Comparison of ENCODE assay signal across 8 cellular contexts in genomic region chr3:158801200-158801599, GRCh38. TPM values are rescaled to one million over a fixed set of nuclear protein-coding genes. Genes with fewer than 3 reads are reported as not detected.
DNase-seq lines count a peak whose midpoint lies in the region; ATAC-seq and TF ChIP-seq lines count a peak whose summit lies in the region.

No MANE protein-coding gene starts in this region.

- BruUV-seq in Panc1 (replicated peaks; lab: Mats Ljungman, UMichigan) = no TSS peak

- no peaks in the 10 kb centered on the region for H3K27me3 ChIP-seq in Panc1 (ENCODE audit: control insufficient read depth, insufficient read depth, low read length)
- no peaks in the 10 kb centered on the region for H3K27me3 ChIP-seq in naive thymus-derived CD4-positive, alpha-beta T cell (ENCODE audit: control insufficient read depth in 2 of 2, insufficient read depth in 2 of 2, low read length in 2 of 2)

- peak overlapping the region; percentile 58 to 98 (median 91) for H3K27ac Mint-ChIP-seq in naive thymus-derived CD4-positive, alpha-beta T cell

- H3K4me1 ChIP-seq in Panc1 (ENCODE audit: control insufficient read depth, insufficient read depth, low read length) = peaks cover 26% of the 10 kb centered on the region
- H3K4me1 ChIP-seq in naive thymus-derived CD4-positive, alpha-beta T cell (ENCODE audit: control insufficient read depth in 2 of 2, insufficient read depth in 2 of 2, low read length in 2 of 2) = peaks cover 9 to 11% of the 10 kb centered on the region in 2 donors

- H3K4me3 ChIP-seq in GM08714 (ENCODE audit: low read length) (peak overlapping the region; percentile 69; the same call in 1 of the 2 replicates), Panc1 (ENCODE audit: low read depth in 2 of 2, low read length in 2 of 2) (peak overlapping the region; percentile 89 to 97), epithelial cell of esophagus (ENCODE audit: low read length) (peak overlapping the region; percentile 83)
- peak overlapping the region; percentile 88 for H3K4me3 ChIP-seq in naive thymus-derived CD4-positive, alpha-beta T cell (ENCODE audit: low read length)

- intact Hi-C loops in Panc1 (cut with micrococcal nuclease; ENCODE audit: unreplicated experiment) = no loop called here
- intact Hi-C loops in naive thymus-derived CD4-positive, alpha-beta T cell (cut with micrococcal nuclease) = loop anchor here (1.0 to 10.0 kb wide), 8 partner anchors 8 to 1954 kb away; partner anchors contain the start of genes IFT80 (in 2 of the 2), SMC4 (in 2 of the 2), CCNL1 (in 1 of the 2) and PPM1L (in 1 of the 2)

- CTCF ChIA-PET in Panc1 (lab: Charles Lee) = interaction anchor here (0.7 to 1.6 kb wide), 2 partner anchors 10 to 457 kb away, joined by 3 read pairs; no protein-coding TSS in a partner anchor
- CTCF ChIA-PET in naive thymus-derived CD4-positive, alpha-beta T cell (lab: Charles Lee) = interaction anchor here (0.8 to 2.3 kb wide), 5 partner anchors 9 to 156 kb away, joined by 3 to 19 read pairs (median 4); partner anchors contain the start of gene GFM1

- in situ Hi-C loops in Panc1 (cut with HindIII; ENCODE audit: low pct_unique_long_range_greater_than_20kb, low sequenced_read_pairs) = no loop called here

- H3K4me3 Mint-ChIP-seq in naive thymus-derived CD4-positive, alpha-beta T cell = peak overlapping the region; percentile 84 to 93 (median 90)

- H3K9me3 Mint-ChIP-seq in naive thymus-derived CD4-positive, alpha-beta T cell = no peaks in the 10 kb centered on the region

- DNase-seq in Panc1 (ENCODE audit: low read depth, low spot score) (no peak), epithelial cell of esophagus (ENCODE audit: low read depth) (peak; percentile 77), T-helper 9 cell (no peak), RKO (ENCODE audit: low spot score) (no peak)
- peak in 2 of 9 donors; percentile 7 to 13 for DNase-seq in naive thymus-derived CD4-positive, alpha-beta T cell
- DNase-seq in stimulated activated CD4-positive, alpha-beta T cell treated with anti-CD3 and anti-CD28 coated beads, Interleukin-15, amount 100 ng/mL, for 24 hours = no peak

- POLR2A ChIA-PET in Panc1 (lab: Charles Lee) = interaction anchor here (0.5 to 1.0 kb wide), 4 partner anchors 10 to 1608 kb away, joined by 3 to 14 read pairs (median 3); no protein-coding TSS in a partner anchor
- POLR2A ChIA-PET in naive thymus-derived CD4-positive, alpha-beta T cell (lab: Charles Lee) = interaction anchor here (0.5 to 1.8 kb wide), 5 partner anchors 8 to 1601 kb away, joined by 3 to 17 read pairs (median 4); partner anchors contain the start of gene GFM1

- H3K4me1 Mint-ChIP-seq in naive thymus-derived CD4-positive, alpha-beta T cell = peaks cover 24 to 49% (median 42%) of the 10 kb centered on the region in 7 donors

- ATAC-seq in Panc1 (peak; percentile 24; the same call in 1 of the 2 replicates), HG03354 (IDR thresholded peaks at IDR 0.05; ENCODE audit: poor library complexity, severe bottlenecking, unreplicated experiment) (no peak)
- no peak for ATAC-seq in naive thymus-derived CD4-positive, alpha-beta T cell

- peak overlapping the region; percentile 91 for H3K27ac ChIP-seq in Panc1 (ENCODE audit: low read length)
- peak overlapping the region; percentile 76 for H3K27ac ChIP-seq in naive thymus-derived CD4-positive, alpha-beta T cell (ENCODE audit: low read depth, low read length)

- peaks cover 0 to 29% (median 0%) of the 10 kb centered on the region in 5 donors for H3K27me3 Mint-ChIP-seq in naive thymus-derived CD4-positive, alpha-beta T cell

- no peaks in the 10 kb centered on the region for H3K9me3 ChIP-seq in Panc1 (ENCODE audit: control insufficient read depth, insufficient read depth, low read depth, low read length)
- no peaks in the 10 kb centered on the region for H3K9me3 ChIP-seq in naive thymus-derived CD4-positive, alpha-beta T cell (ENCODE audit: control insufficient read depth in 2 of 3, low read length in 3 of 3)

- H3K36me3 ChIP-seq in Panc1 (ENCODE audit: control insufficient read depth, insufficient read depth, low read length) = 0 out of 2 replicates have a peak, but pooled peaks cover 2% of the 10 kb centered on the region
- peaks cover 0 to 3% (median 0%) of the 10 kb centered on the region in 3 experiments for H3K36me3 ChIP-seq in naive thymus-derived CD4-positive, alpha-beta T cell (ENCODE audit: control insufficient read depth in 2 of 3, insufficient read depth in 3 of 3, low read length in 3 of 3)

- peaks cover 0 to 12% (median 10%) of the 10 kb centered on the region in 5 donors for H3K36me3 Mint-ChIP-seq in naive thymus-derived CD4-positive, alpha-beta T cell

- TF ChIP-seq CTCF in Panc1 (IDR thresholded peaks at IDR 0.05) (no peak), epithelial cell of esophagus (IDR thresholded peaks at IDR 0.05; ENCODE audit: insufficient read depth, low read depth, low read length, missing control alignments) (no peak)

RNA-seq across cellular contexts. Expression of gene MFSD1, which starts 0.7 kb away (rescaled TPM):
- 50.7 TPM for total RNA-seq in Panc1 (2021; ENCODE audit: unreplicated experiment)
- 26.5 TPM for polyA plus RNA-seq in Panc1 (2012; ENCODE audit: insufficient read length)
- 10 to 100 TPM; 24.6 to 66.0 (median 31.1) TPM for total RNA-seq in naive thymus-derived CD4-positive, alpha-beta T cell
- 10 to 100 TPM; 52.9 to 54.6 TPM for polyA plus RNA-seq in naive thymus-derived CD4-positive, alpha-beta T cell
